ENCODE assay signal across 15 cellular contexts in genomic region chr21:26637346-26637745, GRCh38.
"Had no signal": no experiment of that assay in that cellular context is flagged by ENCODE, and none has a peak within 500 bp of the region (broad histone marks: within the 10 kb centered on the region; RNA-seq: fewer than 3 reads in every experiment).

No MANE protein-coding gene starts in this region.

- H3K27ac ChIP-seq: colonic mucosa, esophagus squamous epithelium, prostate gland had no signal

- H3K9me3 ChIP-seq: colonic mucosa, prostate gland had no signal

- H3K36me3 ChIP-seq: colonic mucosa, esophagus squamous epithelium, prostate gland had no signal

- ATAC-seq: activated naive CD4-positive, alpha-beta T cell treated with anti-CD3 and anti-CD28 coated beads, Interleukin-2, amount 50 U/mL, for 72 hours; activated T-cell treated with anti-CD3 and anti-CD28 coated beads, Interleukin-2, amount 50 U/mL, for 72 hours; right cardiac atrium; stimulated activated naive CD8-positive, alpha-beta T cell treated with anti-CD3 and anti-CD28 coated beads, Interleukin-15, amount 100 ng/mL, for 72 hours had no signal

- H3K4me1 ChIP-seq: colonic mucosa, esophagus squamous epithelium, prostate gland had no signal

- H3K27me3 ChIP-seq: colonic mucosa, esophagus squamous epithelium had no signal

- DNase-seq: activated CD4-positive, alpha-beta T cell treated with anti-CD3 and anti-CD28 coated beads, Interleukin-2, amount 10 ng/mL, durations not matched to agents 7 days and 5 days; activated CD4-positive, CD25-positive, alpha-beta regulatory T cell; activated CD8-positive, alpha-beta memory T cell treated with anti-CD3 and anti-CD28 coated beads, Interleukin-2, amount 50 U/mL, for 48 hours; activated gamma-delta T cell; activated T-cell treated with anti-CD3 and anti-CD28 coated beads, Interleukin-2, amount 50 U/mL, for 72 hours; amniotic stem cell; caudate nucleus; colonic mucosa; esophagus squamous epithelium; foreskin melanocyte; right cardiac atrium; stimulated activated naive CD8-positive, alpha-beta T cell treated with anti-CD3 and anti-CD28 coated beads, Interleukin-15, amount 100 ng/mL, for 72 hours had no signal

- H3K4me3 ChIP-seq: colonic mucosa, esophagus squamous epithelium, prostate gland, smooth muscle cell had no signal
